In the genomic region with DNA sequence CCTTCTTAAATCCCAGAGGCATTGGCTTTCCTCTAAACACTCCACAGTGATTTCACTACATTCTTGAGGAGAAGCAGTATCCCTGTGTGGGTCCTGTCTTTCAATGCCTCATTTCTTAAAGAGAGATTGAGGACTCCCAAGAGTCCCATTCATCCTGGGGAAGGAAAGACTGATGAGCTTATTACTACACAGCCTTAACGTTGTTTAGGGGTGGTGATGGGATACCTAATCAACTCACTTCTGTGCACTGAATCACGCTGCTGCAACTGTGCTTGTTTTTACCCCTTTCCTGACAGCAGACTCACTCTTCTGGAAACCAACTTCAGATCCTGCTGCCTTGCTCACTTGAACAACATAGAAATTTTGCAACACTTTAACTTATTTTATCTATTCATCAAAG, we compare ENCODE assay signal across 28 cellular contexts.
"Had no signal": no experiment of that assay in that cellular context is flagged by ENCODE, and none has a peak within 500 bp of the region (broad histone marks: within the 10 kb centered on the region; RNA-seq: fewer than 3 reads in every experiment).

No MANE protein-coding gene starts in this region.

- H3K27me3 Mint-ChIP-seq: activated CD4-positive, alpha-beta memory T cell treated with anti-CD3 and anti-CD28 coated beads, Interleukin-2, amount 10 ng/mL, durations not matched to agents 7 days and 5 days; activated CD4-positive, alpha-beta T cell treated with anti-CD3 and anti-CD28 coated beads, Interleukin-2, amount 10 ng/mL, durations not matched to agents 7 days and 5 days; activated naive CD8-positive, alpha-beta T cell; activated T-helper 17 cell treated with anti-CD3 and anti-CD28 coated beads, Interleukin-2, amount 50 U/mL, for 72 hours; effector memory CD8-positive, alpha-beta T cell had no signal

- H3K9me3 Mint-ChIP-seq: activated CD4-positive, alpha-beta memory T cell treated with anti-CD3 and anti-CD28 coated beads, Interleukin-2, amount 10 ng/mL, durations not matched to agents 7 days and 5 days; activated CD4-positive, alpha-beta T cell treated with anti-CD3 and anti-CD28 coated beads, Interleukin-2, amount 10 ng/mL, durations not matched to agents 7 days and 5 days; activated T-cell treated with anti-CD3 and anti-CD28 coated beads, Interleukin-2, amount 50 U/mL, for 4 hours; activated T-helper 17 cell treated with anti-CD3 and anti-CD28 coated beads, Interleukin-2, amount 50 U/mL, for 72 hours; effector memory CD8-positive, alpha-beta T cell; WTC11 had no signal

- H3K4me3 ChIP-seq: body of pancreas, esophagus muscularis mucosa, heart right ventricle, hepatocyte had no signal

- H3K4me1 Mint-ChIP-seq: activated CD4-positive, alpha-beta T cell treated with anti-CD3 and anti-CD28 coated beads, Interleukin-2, amount 10 ng/mL, durations not matched to agents 7 days and 5 days; activated T-helper 17 cell treated with anti-CD3 and anti-CD28 coated beads, Interleukin-2, amount 50 U/mL, for 72 hours; WTC11 had no signal

- H3K36me3 Mint-ChIP-seq: WTC11 had no signal

- H3K27me3 ChIP-seq: body of pancreas, esophagus muscularis mucosa, heart right ventricle, hepatocyte had no signal

- H3K9me3 ChIP-seq: body of pancreas, esophagus muscularis mucosa, heart right ventricle had no signal

- H3K4me3 Mint-ChIP-seq: activated CD4-positive, alpha-beta memory T cell treated with anti-CD3 and anti-CD28 coated beads, Interleukin-2, amount 10 ng/mL, durations not matched to agents 7 days and 5 days; activated CD4-positive, alpha-beta T cell treated with anti-CD3 and anti-CD28 coated beads, Interleukin-2, amount 10 ng/mL, durations not matched to agents 7 days and 5 days; activated naive CD8-positive, alpha-beta T cell; activated T-cell treated with anti-CD3 and anti-CD28 coated beads, Interleukin-2, amount 50 U/mL, for 4 hours; activated T-helper 17 cell treated with anti-CD3 and anti-CD28 coated beads, Interleukin-2, amount 50 U/mL, for 72 hours; effector memory CD8-positive, alpha-beta T cell; WTC11 had no signal

- H2AFZ ChIP-seq: hepatocyte had no signal

- H3K27ac Mint-ChIP-seq: activated CD4-positive, alpha-beta memory T cell treated with anti-CD3 and anti-CD28 coated beads, Interleukin-2, amount 10 ng/mL, durations not matched to agents 7 days and 5 days; activated CD4-positive, alpha-beta T cell treated with anti-CD3 and anti-CD28 coated beads, Interleukin-2, amount 10 ng/mL, durations not matched to agents 7 days and 5 days; activated naive CD8-positive, alpha-beta T cell; activated T-helper 17 cell treated with anti-CD3 and anti-CD28 coated beads, Interleukin-2, amount 50 U/mL, for 72 hours; WTC11 had no signal

- ATAC-seq: activated T-cell treated with anti-CD3 and anti-CD28 coated beads, Interleukin-2, amount 50 U/mL, for 4 hours; body of pancreas; effector memory CD8-positive, alpha-beta T cell; heart right ventricle; WTC11 had no signal

- H3K27ac ChIP-seq: body of pancreas, esophagus muscularis mucosa, heart right ventricle, hepatocyte, VCaP had no signal

- DNase-seq: activated CD4-positive, alpha-beta memory T cell treated with anti-CD3 and anti-CD28 coated beads, Interleukin-2, amount 10 ng/mL, durations not matched to agents 7 days and 5 days; activated CD4-positive, alpha-beta T cell treated with anti-CD3 and anti-CD28 coated beads for 1 hour; activated CD4-positive, alpha-beta T cell treated with anti-CD3 and anti-CD28 coated beads for 4 hours; activated CD4-positive, alpha-beta T cell treated with anti-CD3 and anti-CD28 coated beads, Interleukin-2, amount 10 ng/mL, durations not matched to agents 7 days and 5 days; activated CD4-positive, alpha-beta T cell treated with anti-CD3 and anti-CD28 coated beads, Interleukin-2, amount 50 U/mL, for 4 hours; activated effector memory CD4-positive, alpha-beta T cell treated with Interleukin-2 at 50 U/mL for 16 hours; activated gamma-delta T cell treated with Interleukin-2 at 50 U/mL for 16 hours; activated naive CD4-positive, alpha-beta T cell treated with anti-CD3 and anti-CD28 coated beads, Interleukin-2, amount 50 U/mL, for 16 hours; activated naive CD4-positive, alpha-beta T cell treated with Interleukin-2 at 50 U/mL for 16 hours; activated T-cell treated with anti-CD3 and anti-CD28 coated beads, Interleukin-2, amount 50 U/mL, for 4 hours; amygdala; aorta; body of pancreas; caudate nucleus; cortex of kidney; dermis blood vessel endothelial cell; effector CD4-positive, alpha-beta T cell; effector memory CD8-positive, alpha-beta T cell; erythroblast; foreskin fibroblast; heart right ventricle; T-helper 2 cell had no signal

- H3K4me1 ChIP-seq: body of pancreas had no signal

- H3K79me2 ChIP-seq: hepatocyte had no signal

- H3K4me2 ChIP-seq: hepatocyte had no signal
